ENCODE assay signal across 1 cellular context in genomic region chr14:95518045-95518751, GRCh38.
TF ChIP-seq lines count a peak whose summit lies in the region.

No MANE protein-coding gene starts in this region.

TF ChIP-seq in SK-N-SH, 30 proteins besides CTCF, POLR2A, EP300 and RAD21 (continued from another document):
- TF ChIP-seq ZBTB33 (IDR thresholded peaks at IDR 0.05; ENCODE audit: borderline replicate concordance, low read depth) (no peak), YY1 (IDR thresholded peaks at IDR 0.05; ENCODE audit: low read depth) (no peak), ELF1 (IDR thresholded peaks at IDR 0.05) (no peak), JUND (IDR thresholded peaks at IDR 0.05) (no peak), RCOR1 (IDR thresholded peaks at IDR 0.05; ENCODE audit: low read length) (no peak), RFX5 (IDR thresholded peaks at IDR 0.05; ENCODE audit: low read length) (no peak), USF2 (IDR thresholded peaks at IDR 0.05; ENCODE audit: borderline replicate concordance, low read depth, low read length) (no peak)
